ENCODE assay signal across 9 cellular contexts in the genomic region with DNA sequence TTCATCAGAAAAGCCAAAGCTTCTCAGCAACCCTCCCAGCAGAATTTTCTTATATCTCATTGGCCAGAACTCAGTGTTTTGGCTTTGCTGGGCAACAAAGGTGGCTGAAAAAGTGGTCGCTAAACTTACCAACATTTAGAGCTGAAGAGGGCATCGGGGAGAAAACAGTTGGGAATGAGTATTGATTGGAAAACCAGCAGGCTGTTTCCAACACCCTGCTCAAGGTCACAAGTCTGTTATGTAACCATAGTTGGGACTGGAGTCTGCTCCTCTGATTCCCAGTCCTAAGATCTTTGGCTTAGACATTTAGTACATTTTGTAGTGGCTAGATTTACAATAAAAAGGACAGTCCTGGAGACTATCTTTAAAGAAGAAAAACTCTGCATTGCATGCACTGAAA. TPM values are rescaled to one million over a fixed set of nuclear protein-coding genes. Genes with fewer than 3 reads are reported as not detected.
"Had no signal": no experiment of that assay in that cellular context is flagged by ENCODE, and none has a peak within 500 bp of the region (broad histone marks: within the 10 kb centered on the region; RNA-seq: fewer than 3 reads in every experiment).

No MANE protein-coding gene starts in this region.

- H2AFZ ChIP-seq: GM23338 had no signal

- H3K4me3 ChIP-seq: GM23338 had no signal

- DNase-seq: H9, HCEC 1CT, KBM-7 had no signal

- H3K4me2 ChIP-seq: GM23338 had no signal

- FAIRE-seq: H1, H54, HTR-8/SVneo had no signal

- ATAC-seq: GM23338 had no signal

RNA-seq across cellular contexts. Expression of a gene that starts 17.1 kb away (rescaled TPM):
- total RNA-seq: GM23338, H1, H9, HT-29 had no signal
- polyA plus RNA-seq: GM23338, H1, IgD-negative memory B cell had no signal
